Comparison of ENCODE assay signal across 1 cellular context in the genomic region with DNA sequence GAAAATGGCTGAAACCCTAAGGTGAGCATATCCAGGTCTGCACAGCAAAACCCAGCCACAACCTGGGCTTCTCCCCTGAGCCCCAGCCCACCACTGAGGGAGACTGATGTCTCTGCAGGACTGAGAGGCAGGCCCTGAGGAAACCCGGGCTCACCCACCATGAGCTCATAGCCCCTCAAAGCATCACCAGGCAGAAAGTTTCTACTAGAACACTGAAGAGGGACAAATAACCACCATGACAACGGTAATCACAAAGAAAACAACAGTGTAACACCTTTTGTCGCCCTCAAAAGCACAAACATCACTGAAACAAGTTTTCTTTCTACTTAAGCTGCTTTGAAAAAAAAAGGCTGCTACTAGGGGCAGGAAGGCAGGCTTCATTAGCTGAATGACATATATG.
TF ChIP-seq lines count a peak whose summit lies in the region.

No MANE protein-coding gene starts in this region.

TF ChIP-seq in IMR-90, 13 proteins besides CTCF, POLR2A, EP300 and RAD21:
- TF ChIP-seq RFX5 (IDR thresholded peaks at IDR 0.05; ENCODE audit: low read depth, low read length) = no peak
- no peak for TF ChIP-seq ELK1 (IDR thresholded peaks at IDR 0.05; ENCODE audit: borderline replicate concordance, low read depth, low read length)
- no peak for TF ChIP-seq SMC3 (IDR thresholded peaks at IDR 0.05; ENCODE audit: low read depth, low read length)
- no peak for TF ChIP-seq MAZ (IDR thresholded peaks at IDR 0.05; ENCODE audit: borderline replicate concordance, low read depth, low read length)
- TF ChIP-seq MXI1 (IDR thresholded peaks at IDR 0.05; ENCODE audit: borderline replicate concordance, low read depth, low read length) = no peak
- no peak for TF ChIP-seq MAFK (IDR thresholded peaks at IDR 0.05; ENCODE audit: low read depth, low read length)
- TF ChIP-seq CEBPB (IDR thresholded peaks at IDR 0.05; ENCODE audit: low read depth, low read length) = no peak
